In the genomic region with DNA sequence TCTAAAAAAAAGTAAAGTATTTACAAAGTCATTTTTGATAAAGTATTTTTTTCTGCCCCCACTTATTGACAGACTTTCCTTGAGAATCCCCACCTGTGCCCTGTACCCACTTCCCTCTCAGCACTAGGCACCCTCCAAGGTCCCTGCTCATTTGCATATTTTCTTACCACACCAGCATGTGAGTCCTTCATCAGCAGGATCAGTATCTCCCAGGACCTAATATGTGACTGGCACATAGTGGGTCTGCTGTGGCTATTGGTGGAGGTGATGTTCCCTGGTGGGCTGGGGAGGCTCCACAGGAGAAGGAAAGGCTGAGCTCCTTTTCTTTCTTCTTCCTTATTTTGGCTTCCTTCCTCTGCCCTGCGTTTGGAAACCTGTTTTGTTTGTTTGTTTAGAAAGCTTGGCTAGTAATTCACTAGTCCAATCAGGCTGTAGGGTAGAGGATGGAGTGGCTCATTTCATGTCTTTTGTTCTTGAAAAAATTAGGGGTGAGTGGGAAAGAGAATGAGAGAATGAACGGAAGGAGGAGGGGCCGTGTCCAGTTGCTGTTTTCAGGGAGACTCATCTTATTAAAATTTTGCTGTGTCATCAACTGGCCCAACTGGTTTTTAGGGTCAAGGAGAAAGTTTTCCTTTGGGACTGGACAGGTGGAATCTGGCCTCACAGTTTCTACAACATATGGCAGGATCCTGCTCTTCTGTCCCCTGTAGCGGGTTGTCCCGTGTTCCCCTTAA, we compare ENCODE assay signal across 13 cellular contexts. TPM values are rescaled to one million over a fixed set of nuclear protein-coding genes. Genes with fewer than 3 reads are reported as not detected.
DNase-seq lines count a peak whose midpoint lies in the region; ATAC-seq, FAIRE-seq and TF ChIP-seq lines count a peak whose summit lies in the region.
"Had no signal": no experiment of that assay in that cellular context is flagged by ENCODE, and none has a peak within 500 bp of the region (broad histone marks: within the 10 kb centered on the region; RNA-seq: fewer than 3 reads in every experiment).

No MANE protein-coding gene starts in this region.

- H3K36me3 ChIP-seq in PC-9 (ENCODE audit: low read depth) (no peaks in the 10 kb centered on the region), MG63 (no peaks in the 10 kb centered on the region)

- POLR2A ChIA-PET in A549 (lab: Yijun Ruan, JAX), result interaction anchor here (0.6 kb wide), 1 partner anchor 125 kb away, joined by 5 read pairs; no protein-coding TSS in a partner anchor
- POLR2A ChIA-PET in PC-9 (lab: Charles Lee; ENCODE audit: unreplicated experiment), result interaction anchor here (0.5 kb wide), 1 partner anchor 66 kb away, joined by 3 read pairs; no protein-coding TSS in a partner anchor

- CTCF ChIA-PET in A549 (lab: Yijun Ruan, JAX) (interaction anchor here (1.0 kb wide), 2 partner anchors 50 to 59 kb away, joined by 3 read pairs; no protein-coding TSS in a partner anchor), PC-9 (lab: Charles Lee) (no interaction called here)

- peaks cover 22% of the 10 kb centered on the region for H3K27me3 Mint-ChIP-seq in glutamatergic neuron (ENCODE audit: unreplicated experiment)

- TF ChIP-seq CTCF in A549 (IDR thresholded peaks at IDR 0.05), result no peak
- TF ChIP-seq CTCF in PC-9 (conservative IDR thresholded peaks at IDR 0.05), result no peak
- no peak for TF ChIP-seq CTCF in glutamatergic neuron (IDR thresholded peaks at IDR 0.05; ENCODE audit: partially characterized antibody, unreplicated experiment)

- H2AFZ ChIP-seq in PC-9, result no peak overlapping the region

- peaks cover 38% of the 10 kb centered on the region for H3F3A ChIP-seq in PC-9 (ENCODE audit: insufficient read depth, low read depth)

- peaks cover 32% of the 10 kb centered on the region for H3K4me1 ChIP-seq in A549
- peaks cover 47% of the 10 kb centered on the region for H3K4me1 ChIP-seq in PC-9 (replicated peaks; ENCODE audit: insufficient read depth)

- peaks cover 31% of the 10 kb centered on the region for H3K9me3 Mint-ChIP-seq in glutamatergic neuron (ENCODE audit: unreplicated experiment)

- WGBS in A549 (ENCODE audit: missing lambda C conversion rate), result 64% methylated on average over 5 of the region's 5 CpGs

- H3K79me2 ChIP-seq in PC-9 (ENCODE audit: low read depth), result peaks cover 30% of the 10 kb centered on the region

- H4K20me1 ChIP-seq in PC-9 (ENCODE audit: insufficient read depth), result no peaks in the 10 kb centered on the region

- no peak for TF ChIP-seq POLR2A in A549 (IDR thresholded peaks at IDR 0.05; ENCODE audit: low read length)
- TF ChIP-seq POLR2A in GM12891 (IDR thresholded peaks at IDR 0.05; ENCODE audit: low read depth, low read length), result no peak

- no peak for TF ChIP-seq RAD21 in A549 (conservative IDR thresholded peaks at IDR 0.05 in 1 of 2, IDR thresholded peaks at IDR 0.05 in 1 of 2)

- no TSS peak for BruUV-seq in PC-9 (replicated peaks; lab: Mats Ljungman, UMichigan)

- DNase-seq in A549 (ENCODE audit: low read depth in 1 of 2, low spot score in 1 of 2) (no peak), GM12891 (ENCODE audit: insufficient read length, low spot score) (no peak), PC-9 (peak; percentile 83 to 98), glutamatergic neuron (no peak), MG63 (no peak), HK-2 (ENCODE audit: unreplicated experiment) (no peak)
- DNase-seq in activated CD4-positive, CD25-positive, alpha-beta regulatory T cell (lab: John Stamatoyannopoulos, UW), result no peak
- DNase-seq: activated CD4-positive, alpha-beta T cell treated with anti-CD3 and anti-CD28 coated beads for 1 hour; naive thymus-derived CD8-positive, alpha-beta T cell; NCI-H774; stimulated activated CD8-positive, alpha-beta memory T cell treated with anti-CD3 and anti-CD28 coated beads, Interleukin-4, amount 100 ng/mL, for 48 hours had no signal

- H3K4me2 ChIP-seq in A549 (peak overlapping the region; percentile 41), PC-9 (peak overlapping the region; percentile 89)

- H3K4me3 Mint-ChIP-seq in glutamatergic neuron (ENCODE audit: unreplicated experiment), result peak overlapping the region; percentile 62

- intact Hi-C loops in PC-9 (cut with micrococcal nuclease; ENCODE audit: unreplicated experiment), result loop anchor here (1.0 to 10.0 kb wide), 3 partner anchors 20 to 694 kb away; partner anchors contain the start of genes CENPB and SPEF1

- ATAC-seq in A549 (no peak), GM18511 (IDR thresholded peaks at IDR 0.05; ENCODE audit: unreplicated experiment) (no peak)
- ATAC-seq: naive thymus-derived CD8-positive, alpha-beta T cell had no signal

- H3K27ac Mint-ChIP-seq in glutamatergic neuron (ENCODE audit: unreplicated experiment), result peak overlapping the region; percentile 94

- no peak for TF ChIP-seq EP300 in A549 (IDR thresholded peaks at IDR 0.05)

- H3K4me1 Mint-ChIP-seq in glutamatergic neuron (ENCODE audit: low read depth, unreplicated experiment), result peaks cover 52% of the 10 kb centered on the region

- peak overlapping the region; percentile 38 to 73 for H3K27ac ChIP-seq in A549
- H3K27ac ChIP-seq in PC-9, result peak overlapping the region; percentile 98

- H3K36me3 Mint-ChIP-seq in glutamatergic neuron (ENCODE audit: unreplicated experiment), result peaks cover 9% of the 10 kb centered on the region
- H3K36me3 Mint-ChIP-seq: naive thymus-derived CD8-positive, alpha-beta T cell had no signal

- FAIRE-seq in A549 (lab: Jason Lieb, UNC) (no peak), GM12891 (lab: Jason Lieb, UNC) (no peak)
- FAIRE-seq: islet of Langerhans had no signal

- H3K9me3 ChIP-seq in A549 (no peaks in the 10 kb centered on the region), PC-9 (ENCODE audit: insufficient read depth, low read depth) (no peaks in the 10 kb centered on the region), MG63 (no peaks in the 10 kb centered on the region)

- H3K9me2 ChIP-seq in PC-9 (ENCODE audit: insufficient read depth), result no peaks in the 10 kb centered on the region

- H3K27me3 ChIP-seq in PC-9 (ENCODE audit: insufficient read depth, low read depth) (no peaks in the 10 kb centered on the region), MG63 (no peaks in the 10 kb centered on the region)

- H3K4me3 ChIP-seq in A549 (no peak overlapping the region), PC-9 (peak overlapping the region; percentile 55; the same call in 1 of the 2 replicates), MG63 (no peak overlapping the region)

TF ChIP-seq in A549, 52 proteins besides CTCF, POLR2A, EP300 and RAD21:
- TF ChIP-seq, protein P1, sequence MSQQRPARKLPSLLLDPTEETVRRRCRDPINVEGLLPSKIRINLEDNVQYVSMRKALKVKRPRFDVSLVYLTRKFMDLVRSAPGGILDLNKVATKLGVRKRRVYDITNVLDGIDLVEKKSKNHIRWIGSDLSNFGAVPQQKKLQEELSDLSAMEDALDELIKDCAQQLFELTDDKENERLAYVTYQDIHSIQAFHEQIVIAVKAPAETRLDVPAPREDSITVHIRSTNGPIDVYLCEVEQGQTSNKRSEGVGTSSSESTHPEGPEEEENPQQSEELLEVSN (IDR thresholded peaks at IDR 0.05; ENCODE audit: borderline replicate concordance, low read depth), result no peak
- TF ChIP-seq MAFK (IDR thresholded peaks at IDR 0.05; ENCODE audit: partially characterized antibody), result peak; percentile 98
- TF ChIP-seq ZC3H11A (IDR thresholded peaks at IDR 0.05), result no peak
- no peak for TF ChIP-seq SREBF2 (IDR thresholded peaks at IDR 0.05)
- TF ChIP-seq RCOR1 (IDR thresholded peaks at IDR 0.05; ENCODE audit: low read depth, low read length), result no peak
- TF ChIP-seq, protein P2, sequence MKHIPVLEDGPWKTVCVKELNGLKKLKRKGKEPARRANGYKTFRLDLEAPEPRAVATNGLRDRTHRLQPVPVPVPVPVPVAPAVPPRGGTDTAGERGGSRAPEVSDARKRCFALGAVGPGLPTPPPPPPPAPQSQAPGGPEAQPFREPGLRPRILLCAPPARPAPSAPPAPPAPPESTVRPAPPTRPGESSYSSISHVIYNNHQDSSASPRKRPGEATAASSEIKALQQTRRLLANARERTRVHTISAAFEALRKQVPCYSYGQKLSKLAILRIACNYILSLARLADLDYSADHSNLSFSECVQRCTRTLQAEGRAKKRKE (CRISPR knock-in tag; IDR thresholded peaks at IDR 0.05; ENCODE audit: low read depth), result no peak

TF ChIP-seq in GM12891, 5 proteins besides CTCF, POLR2A, EP300 and RAD21:
- TF ChIP-seq POLR2AphosphoS5 (IDR thresholded peaks at IDR 0.05; ENCODE audit: low read depth, low read length) (no peak), TAF1 (IDR thresholded peaks at IDR 0.05; ENCODE audit: low read depth, low read length) (no peak), POU2F2 (IDR thresholded peaks at IDR 0.05; ENCODE audit: low read depth, low read length) (peak; percentile 58; the same call in 1 of the 2 replicates), PAX5 (IDR thresholded peaks at IDR 0.05; ENCODE audit: insufficient read depth, low read length, severe bottlenecking) (no peak), SPI1 (IDR thresholded peaks at IDR 0.05; ENCODE audit: low read depth, low read length) (0 out of 2 replicates have a peak, but pooled peaks have one; percentile 3)
TF ChIP-seq in GM12891: peak in this region for 2.

RNA-seq across cellular contexts. Expression of gene RNF24, which starts 2.8 kb away (rescaled TPM):
- polyA plus RNA-seq in A549 (2011; rRNA removed) (8.6 and 12.9 TPM in 2 replicates), A549 (2017; fragmentation: RNase III; extraction: RNeasy Plus Mini Kit Qiagen cat#74134 plus additional on column Dnase treatment) (8.2 to 9.4 TPM (median 8.8 TPM) in 3 replicates)
- polyA plus RNA-seq in A549 (2012; cell fraction: cytosol; rRNA removed), result 2.8 and 3.6 TPM in 2 replicates
- polyA plus RNA-seq in A549 (2012; cell fraction: nucleus; rRNA removed), result 2.0 and 3.6 TPM in 2 replicates
- polyA minus RNA-seq in A549 (2011; rRNA and poly(A)+ RNA removed), result 9.1 and 9.9 TPM in 2 replicates
- 3.4 TPM for polyA plus RNA-seq in GM12891 (2012; ENCODE audit: low read depth, missing spikeins)
- total RNA-seq in PC-9 (2021) (60.5 and 89.0 TPM in 2 replicates), glutamatergic neuron (ENCODE audit: unreplicated experiment) (123 TPM)
- 2.8 and 4.6 TPM in 2 replicates for total RNA-seq in MG63 (2014; rRNA removed; shearing (Covaris generic); ENCODE audit: low replicate concordance)

Comparison
In these comparisons a context has a peak if more than half of its experiments do, and no peak if none do; other contexts are left out.
1. DNase-seq: peak in PC-9 (2 of 2); none in A549 (0 of 2), GM12891 (single experiment), glutamatergic neuron (single experiment), MG63 (single experiment), HK-2 (single experiment) and activated CD4-positive, CD25-positive, alpha-beta regulatory T cell (0 of 4).
2. RNA of gene RNF24, which starts 2.8 kb away (total RNA-seq): 123 TPM in glutamatergic neuron (single experiment) and 60.5 to 89.0 TPM in PC-9; 2.8 to 4.6 TPM in MG63; every median in the first group is over 10 times any median in the second.